In the genomic region with DNA sequence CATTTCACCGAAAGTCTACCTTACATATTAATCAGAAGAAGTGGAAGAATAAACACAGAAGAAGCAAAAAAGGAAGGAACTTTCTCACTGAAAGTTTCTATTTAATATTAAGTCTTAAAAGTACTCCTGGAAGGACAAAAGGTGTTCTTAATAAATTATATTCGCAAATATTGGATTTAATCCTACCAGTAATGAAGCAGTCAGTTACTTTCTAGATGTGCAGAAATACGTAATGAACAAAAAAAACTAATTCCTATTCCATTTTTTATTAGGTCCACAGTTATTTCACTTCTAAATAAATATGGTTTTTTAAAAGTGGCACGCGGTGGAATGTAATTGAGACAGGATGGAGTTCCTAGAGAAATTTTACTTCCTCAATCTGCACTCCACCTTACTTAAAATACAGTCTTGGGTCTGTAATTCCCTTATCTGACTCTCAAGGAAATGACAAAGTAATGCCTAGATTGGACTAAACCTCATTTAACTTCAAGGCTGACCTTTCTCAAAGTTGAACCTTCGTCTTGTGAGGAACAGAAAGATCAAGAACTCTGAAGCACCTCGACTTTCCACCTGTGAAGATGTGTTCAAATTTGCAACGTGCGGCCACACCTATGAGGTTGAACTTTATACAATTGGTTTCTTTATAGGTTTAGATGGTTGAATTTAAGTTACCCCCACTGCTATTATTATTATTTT, we compare ENCODE assay signal across 8 cellular contexts. TPM values are rescaled to one million over a fixed set of nuclear protein-coding genes. Genes with fewer than 3 reads are reported as not detected.
DNase-seq lines count a peak whose midpoint lies in the region; ATAC-seq and TF ChIP-seq lines count a peak whose summit lies in the region.

No MANE protein-coding gene starts in this region.

- DNase-seq in SIG-M5 treated with dmso at 0.1 percent for 504 hours (lab: John Stamatoyannopoulos, UW; ENCODE audit: unreplicated experiment) (peak; percentile 39), SIG-M5 (lab: John Stamatoyannopoulos, UW) (no peak), WERI-Rb-1 (no peak), iPS DF 6.9 (ENCODE audit: low read depth, low spot score) (no peak), stomach (no peak), NCI-H2029 (lab: John Stamatoyannopoulos, UW) (no peak)
- DNase-seq in central memory CD4-positive, alpha-beta T cell: no peak

- WGBS in iPS DF 6.9 (ENCODE audit: insufficient coverage, insufficient read length): no CpG with 5 or more reads among the region's 9 CpGs
- 35 to 44% (median 39%) methylated on average over 9 of the region's 9 CpGs for WGBS in stomach, 5 donors

- H3K36me3 ChIP-seq in WERI-Rb-1 (peaks cover 4% of the 10 kb centered on the region; the same call in 1 of the 2 replicates), iPS DF 6.9 (ENCODE audit: control insufficient read depth, insufficient read depth, low read length) (no peaks in the 10 kb centered on the region), stomach (peaks cover 0 to 13% (median 8%) of the 10 kb centered on the region in 4 donors)

- H3K4me1 ChIP-seq in iPS DF 6.9 (ENCODE audit: control insufficient read depth, insufficient read depth, low read length) (peaks cover 2% of the 10 kb centered on the region; the same call in 1 of the 2 replicates), stomach (peaks cover 35 to 51% (median 45%) of the 10 kb centered on the region in 4 donors)

- no peak for ATAC-seq in GM19397 (IDR thresholded peaks at IDR 0.05; ENCODE audit: unreplicated experiment)

- intact Hi-C loops in stomach (cut with DNase I; ENCODE audit: low total_unique reads): loop anchor here (10.0 kb wide), 1 partner anchor 73 kb away; no protein-coding TSS in a partner anchor

- no peak for TF ChIP-seq POLR2A in stomach (IDR thresholded peaks at IDR 0.05)

- H3K27ac ChIP-seq in WERI-Rb-1 (peak overlapping the region; percentile 96), iPS DF 6.9 (ENCODE audit: low read length) (no peak overlapping the region), stomach (peak overlapping the region; percentile 96 to 99 (median 99))

- no peak for TF ChIP-seq EP300 in stomach (IDR thresholded peaks at IDR 0.05)

- H3K4me3 ChIP-seq in WERI-Rb-1 (ENCODE audit: low read depth, low read length) (peak overlapping the region; percentile 55), iPS DF 6.9 (ENCODE audit: low read length) (peak overlapping the region; percentile 90; the same call in 1 of the 2 replicates), stomach (peak overlapping the region; percentile 76 to 91 (median 90))

- H3K9me3 ChIP-seq in WERI-Rb-1 (ENCODE audit: severe bottlenecking) (peaks cover 5% of the 10 kb centered on the region), iPS DF 6.9 (ENCODE audit: control insufficient read depth, insufficient read depth, low read length) (no peaks in the 10 kb centered on the region), stomach (no peaks in the 10 kb centered on the region)

- no peaks in the 10 kb centered on the region for H3K27me3 ChIP-seq in WERI-Rb-1 (ENCODE audit: insufficient read depth, low read depth, severe bottlenecking)
- no peaks in the 10 kb centered on the region for H3K27me3 ChIP-seq in iPS DF 6.9 (ENCODE audit: control insufficient read depth, insufficient read depth, low read length)
- no peaks in the 10 kb centered on the region for H3K27me3 ChIP-seq in stomach

- TF ChIP-seq CTCF in WERI-Rb-1 (IDR thresholded peaks at IDR 0.05; ENCODE audit: low read depth, low read length): no peak
- no peak for TF ChIP-seq CTCF in stomach (IDR thresholded peaks at IDR 0.05)

RNA-seq across cellular contexts. Expression of a gene that starts 1.1 kb away (rescaled TPM):
- 10 to 100 TPM in 2 of 5 donors, 1 to 10 TPM in 3; 1.4 to 14.1 (median 6.4) TPM for total RNA-seq in stomach
- 1 to 10 TPM; 2.1 to 2.7 (median 2.1) TPM for polyA plus RNA-seq in stomach
